In the genomic region with DNA sequence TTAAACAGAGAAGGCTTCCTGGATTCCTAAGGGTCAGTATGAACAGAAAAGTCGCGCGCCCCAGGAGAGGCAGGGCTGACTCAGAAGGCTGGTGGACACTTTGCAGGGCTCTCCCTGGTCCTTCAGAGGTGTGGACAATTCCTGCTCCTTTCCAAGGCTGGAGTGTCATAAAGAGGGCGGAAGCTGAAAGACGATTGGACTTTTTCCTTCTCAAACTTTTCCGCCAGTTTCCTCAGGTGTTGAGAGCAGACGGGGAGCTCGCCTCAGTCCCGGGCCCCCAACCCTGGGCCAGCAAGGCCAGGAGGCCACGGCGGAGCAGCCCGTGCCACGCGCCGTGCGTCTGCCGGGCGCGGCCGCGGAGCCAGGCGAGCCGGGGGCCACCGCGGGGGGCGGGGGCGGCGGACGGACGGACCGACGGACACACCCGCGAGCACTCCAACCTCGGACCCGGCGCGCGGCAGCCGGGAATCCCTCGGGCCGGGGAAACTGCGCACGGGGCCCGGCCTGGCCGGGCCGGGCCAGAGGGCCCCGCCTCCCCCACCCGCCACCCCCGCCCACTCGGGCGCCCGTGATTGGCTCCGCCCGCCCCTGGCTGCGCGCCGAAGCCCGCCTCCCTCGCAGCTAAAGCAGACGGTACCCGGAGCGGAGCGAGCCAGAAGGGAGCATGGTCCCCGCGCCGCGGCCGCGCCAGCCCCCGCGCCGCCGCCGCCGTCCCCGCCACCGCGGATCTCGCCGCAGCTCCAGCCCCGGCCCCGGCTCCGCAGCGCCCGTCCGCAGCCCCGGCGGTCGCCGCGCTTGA, we compare ENCODE assay signal across 9 cellular contexts. TPM values are rescaled to one million over a fixed set of nuclear protein-coding genes. Genes with fewer than 3 reads are reported as not detected.
DNase-seq lines count a peak whose midpoint lies in the region; ATAC-seq, FAIRE-seq and TF ChIP-seq lines count a peak whose summit lies in the region.
"Had no signal": no experiment of that assay in that cellular context is flagged by ENCODE, and none has a peak within 500 bp of the region (broad histone marks: within the 10 kb centered on the region; RNA-seq: fewer than 3 reads in every experiment).

A gene (plus strand): TSS at position 629 of the 799 bp plus-strand sequence. CDS start 177,018 bp downstream, outside the sequence.

- H3K36me3 ChIP-seq in thoracic aorta = no peaks in the 10 kb centered on the region

- intact Hi-C loops in CD4-positive, alpha-beta T cell (cut with DNase I, micrococcal nuclease) = loop anchor here in 1 of 2 experiments (5.0 kb wide), 1 partner anchor 68 kb away; no protein-coding TSS in a partner anchor

- TF ChIP-seq CTCF in CD4-positive, alpha-beta T cell (IDR thresholded peaks at IDR 0.05) = no peak
- no peak for TF ChIP-seq CTCF in omental fat pad (IDR thresholded peaks at IDR 0.05)
- no peak for TF ChIP-seq CTCF in thoracic aorta (IDR thresholded peaks at IDR 0.05)

- H3K27me3 ChIP-seq in CD4-positive, alpha-beta T cell (ENCODE audit: control insufficient read depth, insufficient read depth, low read length) = peaks cover 33% of the 10 kb centered on the region
- H3K27me3 ChIP-seq in thoracic aorta (replicated peaks; ENCODE audit: insufficient read depth) = no peaks in the 10 kb centered on the region

- POLR2A ChIA-PET in CD4-positive, alpha-beta T cell (lab: Charles Lee) = interaction anchor here (1.6 kb wide), 1 partner anchor 147 kb away, joined by 3 read pairs; no protein-coding TSS in a partner anchor

- CTCF ChIA-PET in CD4-positive, alpha-beta T cell (lab: Charles Lee) = no interaction called here

- H3K9me3 Mint-ChIP-seq in CD4-positive, alpha-beta T cell = no peaks in the 10 kb centered on the region

- H3K27ac Mint-ChIP-seq in CD4-positive, alpha-beta T cell = peak within 1 kb of the TSS; percentile 12

- H3K27ac ChIP-seq in CD4-positive, alpha-beta T cell (ENCODE audit: low read depth, low read length) = no peak within 1 kb of the TSS
- H3K27ac ChIP-seq in thoracic aorta = peak within 1 kb of the TSS; percentile 66 to 75

- peaks cover 2 to 20% of the 10 kb centered on the region in 2 donors for H3K4me1 ChIP-seq in thoracic aorta (ENCODE audit: control insufficient read depth in 1 of 2, low read depth in 2 of 2)

- H3K4me3 Mint-ChIP-seq in CD4-positive, alpha-beta T cell = peak within 1 kb of the TSS; percentile 88

- no peaks in the 10 kb centered on the region for H3K36me3 Mint-ChIP-seq in CD4-positive, alpha-beta T cell (ENCODE audit: low read depth)

- H3K27me3 Mint-ChIP-seq in CD4-positive, alpha-beta T cell = peaks cover 54% of the 10 kb centered on the region

- peak within 1 kb of the TSS; percentile 88 for H3K4me3 ChIP-seq in thoracic aorta

- peaks cover 33% of the 10 kb centered on the region for H3K4me1 Mint-ChIP-seq in CD4-positive, alpha-beta T cell (ENCODE audit: low read depth)

- DNase-seq in CD4-positive, alpha-beta T cell = peak; percentile 49 to 80 (median 67)
- DNase-seq in RCC 7860 (ENCODE audit: low spot score) (peak; percentile 67), germinal center (ENCODE audit: low spot score) (peak; percentile 96), omental fat pad (ENCODE audit: low spot score) (peak; percentile 59), thoracic aorta (ENCODE audit: low spot score) (no peak)
- peak; percentile 15 to 79 (median 60) for DNase-seq in activated naive CD4-positive, alpha-beta T cell (lab: John Stamatoyannopoulos, UW)

- ATAC-seq in CD4-positive, alpha-beta T cell (ENCODE audit: poor library complexity) = peak; percentile 74
- ATAC-seq in GM19328 (IDR thresholded peaks at IDR 0.05; ENCODE audit: unreplicated experiment) (peak; percentile 59), HG03439 (IDR thresholded peaks at IDR 0.05; ENCODE audit: unreplicated experiment) (peak; percentile 65), omental fat pad (ENCODE audit: low FRiP score) (peak; percentile 84), thoracic aorta (ENCODE audit: insufficient number of reproducible peaks, low FRiP score, low read depth) (peak; percentile 41)

- no peaks in the 10 kb centered on the region for H3K9me3 ChIP-seq in CD4-positive, alpha-beta T cell (ENCODE audit: control insufficient read depth, low read length)
- H3K9me3 ChIP-seq in thoracic aorta = no peaks in the 10 kb centered on the region

- FAIRE-seq in RCC 7860 (lab: Jason Lieb, UNC) = no peak
- FAIRE-seq: colon had no signal

RNA-seq across cellular contexts. Expression of the gene that starts here (rescaled TPM):
- 1 to 10 TPM; 2.5 to 2.7 TPM for total RNA-seq in CD4-positive, alpha-beta T cell
- total RNA-seq in omental fat pad (10 to 100 TPM in 2 of 4 donors, 1 to 10 TPM in 2; 4.0 to 19.5 (median 12.7) TPM), thoracic aorta (10 to 100 TPM; 18.5 to 24.4 TPM)
